In genomic region chr2:137672961-137673552, GRCh38 we compare ENCODE assay signal across 24 cellular contexts.
A peak's percentile ranks its signal among the peaks of the same experiment; 100 is the strongest.
DNase-seq lines count a peak whose midpoint lies in the region; ATAC-seq, FAIRE-seq and TF ChIP-seq lines count a peak whose summit lies in the region.
"Had no signal": no experiment of that assay in that cellular context is flagged by ENCODE, and none has a peak within 500 bp of the region (broad histone marks: within the 10 kb centered on the region; RNA-seq: fewer than 3 reads in every experiment).

No MANE protein-coding gene starts in this region.

- no peak overlapping the region for H3K27ac Mint-ChIP-seq in CD14-positive monocyte
- H3K27ac Mint-ChIP-seq: CD4-positive, alpha-beta memory T cell; HFFc6 had no signal

- H3K27me3 ChIP-seq in right atrium auricular region = no peaks in the 10 kb centered on the region
- no peaks in the 10 kb centered on the region for H3K27me3 ChIP-seq in bronchial epithelial cell (ENCODE audit: control insufficient read depth, insufficient read depth, low read length)
- H3K27me3 ChIP-seq in heart right ventricle = no peaks in the 10 kb centered on the region
- no peaks in the 10 kb centered on the region for H3K27me3 ChIP-seq in smooth muscle cell (ENCODE audit: low read depth)
- H3K27me3 ChIP-seq: BE2C; BLaER1 treated with 17β-estradiol and CSF1 and Interleukin-3, amounts not matched to agents 10 nM and 100 nM had no signal

- DNase-seq in Right ventricle myocardium inferior (ENCODE audit: missing footprints) (no peak), right atrium auricular region (ENCODE audit: low spot score) (no peak), bronchial epithelial cell (ENCODE audit: low read depth) (no peak), heart right ventricle (peak in 1 of 2 donors; percentile 51), left ventricle myocardium superior (no peak), superior temporal gyrus (ENCODE audit: extremely low spot score) (no peak), CD14-positive monocyte (ENCODE audit: low spot score) (no peak), smooth muscle cell (lab: John Stamatoyannopoulos, UW; ENCODE audit: unreplicated experiment) (no peak)
- DNase-seq: 8988T; ACHN; AML-193; BE2C; Calu3; CD4-positive, alpha-beta memory T cell; COR-L47; DND-41; GOT3; HFFc6 had no signal

- peak; percentile 93 for ATAC-seq in Right ventricle myocardium inferior
- ATAC-seq in heart right ventricle = peak in 7 of 8 donors; percentile 68 to 96 (median 83)
- peak; percentile 96 for ATAC-seq in left ventricle myocardium superior
- ATAC-seq: A549 had no signal

- H3K79me2 ChIP-seq in smooth muscle cell (ENCODE audit: low read depth) = no peaks in the 10 kb centered on the region

- H4K20me1 ChIP-seq in smooth muscle cell (ENCODE audit: low read depth) = no peaks in the 10 kb centered on the region
- H4K20me1 ChIP-seq: BLaER1 treated with 17β-estradiol and CSF1 and Interleukin-3, amounts not matched to agents 10 nM and 100 nM had no signal

- intact Hi-C loops in Right ventricle myocardium inferior (cut with DNase I) (no loop called here), heart right ventricle (cut with DNase I) (loop anchor here in 1 of 10 donors (10.0 kb wide), 1 partner anchor 738 kb away; no protein-coding TSS in a partner anchor), left ventricle myocardium superior (cut with micrococcal nuclease) (no loop called here), CD14-positive monocyte (cut with micrococcal nuclease) (no loop called here)

- H3K27ac ChIP-seq in right atrium auricular region (no peak overlapping the region), heart right ventricle (no peak overlapping the region), smooth muscle cell (ENCODE audit: low read depth) (no peak overlapping the region)
- H3K27ac ChIP-seq: A549; BLaER1 treated with 17β-estradiol and CSF1 and Interleukin-3, amounts not matched to agents 10 nM and 100 nM had no signal

- FAIRE-seq in bronchial epithelial cell (lab: Jason Lieb, UNC) = peak; percentile 7
- FAIRE-seq: A549, G401.6, GM12892, H54 had no signal

- H3K9me3 Mint-ChIP-seq in CD14-positive monocyte = peaks cover 0 to 5% (median 0%) of the 10 kb centered on the region in 7 donors

- no peak overlapping the region for H3K4me2 ChIP-seq in smooth muscle cell
- H3K4me2 ChIP-seq: A549; BLaER1 treated with 17β-estradiol and CSF1 and Interleukin-3, amounts not matched to agents 10 nM and 100 nM had no signal

- no peaks in the 10 kb centered on the region for H3F3A ChIP-seq in smooth muscle cell (ENCODE audit: low read depth)

- no peaks in the 10 kb centered on the region for H3K36me3 Mint-ChIP-seq in CD14-positive monocyte
- H3K36me3 Mint-ChIP-seq: CD4-positive, alpha-beta memory T cell had no signal

- no peak overlapping the region for H2AFZ ChIP-seq in smooth muscle cell (ENCODE audit: low read depth)

- H3K36me3 ChIP-seq in right atrium auricular region = no peaks in the 10 kb centered on the region
- no peaks in the 10 kb centered on the region for H3K36me3 ChIP-seq in bronchial epithelial cell (ENCODE audit: control insufficient read depth, insufficient read depth, low read length)
- H3K36me3 ChIP-seq in heart right ventricle = no peaks in the 10 kb centered on the region
- no peaks in the 10 kb centered on the region for H3K36me3 ChIP-seq in smooth muscle cell (ENCODE audit: low read depth)
- H3K36me3 ChIP-seq: BE2C; BLaER1 treated with 17β-estradiol and CSF1 and Interleukin-3, amounts not matched to agents 10 nM and 100 nM; HAP-1 had no signal

- TF ChIP-seq CTCF in right atrium auricular region (IDR thresholded peaks at IDR 0.05) (no peak), bronchial epithelial cell (IDR thresholded peaks at IDR 0.05; ENCODE audit: insufficient read depth, low read length, severe bottlenecking) (no peak), heart right ventricle (IDR thresholded peaks at IDR 0.05) (no peak), CD14-positive monocyte (IDR thresholded peaks at IDR 0.05) (no peak), smooth muscle cell (IDR thresholded peaks at IDR 0.05; ENCODE audit: borderline replicate concordance, insufficient read depth, poor library complexity, severe bottlenecking) (no peak)

- H3K4me1 ChIP-seq in right atrium auricular region (no peaks in the 10 kb centered on the region), heart right ventricle (no peaks in the 10 kb centered on the region), smooth muscle cell (ENCODE audit: low read depth) (no peaks in the 10 kb centered on the region)
- H3K4me1 ChIP-seq: A549; BE2C; BLaER1 treated with 17β-estradiol and CSF1 and Interleukin-3, amounts not matched to agents 10 nM and 100 nM; HAP-1 had no signal

- H3K9ac ChIP-seq in smooth muscle cell (ENCODE audit: low read depth) = no peak overlapping the region
- H3K9ac ChIP-seq: BLaER1 treated with 17β-estradiol and CSF1 and Interleukin-3, amounts not matched to agents 10 nM and 100 nM had no signal

- no peak overlapping the region for H3K4me3 Mint-ChIP-seq in CD14-positive monocyte
- H3K4me3 Mint-ChIP-seq: CD4-positive, alpha-beta memory T cell; HFFc6 had no signal

- H3K27me3 Mint-ChIP-seq in CD14-positive monocyte (ENCODE audit: low read depth in 3 of 3) = peaks cover 0 to 1% (median 0%) of the 10 kb centered on the region in 3 donors
- H3K27me3 Mint-ChIP-seq: CD4-positive, alpha-beta memory T cell had no signal

- H3K9me3 ChIP-seq in right atrium auricular region = no peaks in the 10 kb centered on the region
- H3K9me3 ChIP-seq in heart right ventricle = no peaks in the 10 kb centered on the region
- H3K9me3 ChIP-seq in smooth muscle cell (replicated peaks; ENCODE audit: low read depth) = no peaks in the 10 kb centered on the region
- H3K9me3 ChIP-seq: A549; BE2C; BLaER1 treated with 17β-estradiol and CSF1 and Interleukin-3, amounts not matched to agents 10 nM and 100 nM; HAP-1 had no signal

- no peaks in the 10 kb centered on the region for H3K4me1 Mint-ChIP-seq in CD14-positive monocyte
- H3K4me1 Mint-ChIP-seq: CD4-positive, alpha-beta memory T cell had no signal

- H3K4me3 ChIP-seq in right atrium auricular region (no peak overlapping the region), bronchial epithelial cell (ENCODE audit: low read depth, low read length) (no peak overlapping the region), heart right ventricle (no peak overlapping the region), smooth muscle cell (no peak overlapping the region)
- H3K4me3 ChIP-seq: A549; BLaER1 treated with 17β-estradiol and CSF1 and Interleukin-3, amounts not matched to agents 10 nM and 100 nM; HAP-1 had no signal
